In genomic region chr2:96574364-96574763, GRCh38 we compare ENCODE assay signal across 20 cellular contexts. TPM values are rescaled to one million over a fixed set of nuclear protein-coding genes. Genes with fewer than 3 reads are reported as not detected.
A peak's percentile ranks its signal among the peaks of the same experiment; 100 is the strongest.
DNase-seq lines count a peak whose midpoint lies in the region; ATAC-seq and TF ChIP-seq lines count a peak whose summit lies in the region.
"Had no signal": no experiment of that assay in that cellular context is flagged by ENCODE, and none has a peak within 500 bp of the region (broad histone marks: within the 10 kb centered on the region; RNA-seq: fewer than 3 reads in every experiment).

No MANE protein-coding gene starts in this region.

- H3K4me3 ChIP-seq in GM12875 (ENCODE audit: low read depth, low read length) = no peak overlapping the region
- no peak overlapping the region for H3K4me3 ChIP-seq in PC-3 (ENCODE audit: low read length)
- no peak overlapping the region for H3K4me3 ChIP-seq in epithelial cell of esophagus (ENCODE audit: low read length)
- H3K4me3 ChIP-seq: gastrocnemius medialis had no signal

- DNase-seq in PC-3 (no peak), epithelial cell of esophagus (ENCODE audit: low read depth) (no peak), type B pancreatic cell (ENCODE audit: extremely low spot score, unreplicated experiment) (no peak), mucosa of gallbladder (ENCODE audit: low spot score) (no peak), SKM-1 (lab: John Stamatoyannopoulos, UW; ENCODE audit: unreplicated experiment) (no peak), cerebellar nuclear complex (lab: John Stamatoyannopoulos, UW) (no peak)
- DNase-seq: activated CD4-positive, alpha-beta memory T cell treated with anti-CD3 and anti-CD28 coated beads for 36 hours; activated naive CD4-positive, alpha-beta T cell treated with Interleukin-2 at 50 U/mL for 16 hours; activated T-cell treated with anti-CD3 and anti-CD28 coated beads, Interleukin-2, amount 50 U/mL, for 1 hour; aorta; gastrocnemius medialis; naive B cell; NCI-H1417; NCI-H524 treated with DMSO at 0.1 percent for 48 hours; SHP77 treated with DMSO at 0.1 percent for 48 hours; stimulated activated naive CD4-positive, alpha-beta T cell; WERI-Rb-1 had no signal

- H3K4me1 Mint-ChIP-seq in type B pancreatic cell (ENCODE audit: unreplicated experiment) = peaks cover 7% of the 10 kb centered on the region
- H3K4me1 Mint-ChIP-seq: naive B cell had no signal

- no peak overlapping the region for H2AFZ ChIP-seq in PC-3 (ENCODE audit: low read length)

- H3K27me3 Mint-ChIP-seq in type B pancreatic cell = no peaks in the 10 kb centered on the region
- H3K27me3 Mint-ChIP-seq: activated CD4-positive, alpha-beta memory T cell treated with anti-CD3 and anti-CD28 coated beads for 36 hours; naive B cell had no signal

- no peaks in the 10 kb centered on the region for H3K36me3 Mint-ChIP-seq in type B pancreatic cell
- H3K36me3 Mint-ChIP-seq: activated CD4-positive, alpha-beta memory T cell treated with anti-CD3 and anti-CD28 coated beads for 36 hours had no signal

- H3K4me2 ChIP-seq in PC-3 (ENCODE audit: low read length) = no peak overlapping the region

- no peaks in the 10 kb centered on the region for H3K9me2 ChIP-seq in PC-3 (replicated peaks; ENCODE audit: low read length)

- TF ChIP-seq CTCF in GM12875 (IDR thresholded peaks at IDR 0.05; ENCODE audit: borderline replicate concordance, insufficient read depth, low read depth, low read length) (peak; percentile 32; the same call in 1 of the 2 replicates), PC-3 (conservative IDR thresholded peaks at IDR 0.05; ENCODE audit: low read depth, low read length) (0 out of 2 replicates have a peak, but pooled peaks have one; percentile 20), epithelial cell of esophagus (IDR thresholded peaks at IDR 0.05; ENCODE audit: insufficient read depth, low read depth, low read length, missing control alignments) (peak; percentile 11), type B pancreatic cell (conservative IDR thresholded peaks at IDR 0.05) (peak; percentile 27)

- no peaks in the 10 kb centered on the region for H3K4me1 ChIP-seq in PC-3 (ENCODE audit: insufficient read depth, low read length)
- H3K4me1 ChIP-seq: gastrocnemius medialis had no signal

- H3K9ac ChIP-seq in PC-3 (ENCODE audit: low read length) = no peak overlapping the region

- H3K9me3 ChIP-seq in PC-3 (ENCODE audit: low read length) = no peaks in the 10 kb centered on the region
- H3K9me3 ChIP-seq: gastrocnemius medialis had no signal

- no peak overlapping the region for H3K4me3 Mint-ChIP-seq in type B pancreatic cell
- H3K4me3 Mint-ChIP-seq: activated CD4-positive, alpha-beta memory T cell treated with anti-CD3 and anti-CD28 coated beads for 36 hours; naive B cell had no signal

- no peaks in the 10 kb centered on the region for H3K9me3 Mint-ChIP-seq in type B pancreatic cell
- H3K9me3 Mint-ChIP-seq: activated CD4-positive, alpha-beta memory T cell treated with anti-CD3 and anti-CD28 coated beads for 36 hours; naive B cell had no signal

- H4K20me1 ChIP-seq in PC-3 (ENCODE audit: low read length) = no peaks in the 10 kb centered on the region

- ATAC-seq in PC-3 = no peak
- ATAC-seq: gastrocnemius medialis, sciatic nerve had no signal

- H3K27ac Mint-ChIP-seq in type B pancreatic cell = no peak overlapping the region
- H3K27ac Mint-ChIP-seq: activated CD4-positive, alpha-beta memory T cell treated with anti-CD3 and anti-CD28 coated beads for 36 hours; naive B cell had no signal

- no peak overlapping the region for H3K27ac ChIP-seq in PC-3 (ENCODE audit: low read length)
- H3K27ac ChIP-seq: C4-2B, gastrocnemius medialis, WERI-Rb-1 had no signal

- POLR2A ChIA-PET in PC-3 (lab: Charles Lee; ENCODE audit: unreplicated experiment) = no interaction called here

- intact Hi-C loops in PC-3 (cut with micrococcal nuclease) = no loop called here

- H3F3A ChIP-seq in PC-3 (ENCODE audit: low read length, unreplicated experiment) = no peaks in the 10 kb centered on the region

- H3K27me3 ChIP-seq in PC-3 (ENCODE audit: low read length) = no peaks in the 10 kb centered on the region
- H3K27me3 ChIP-seq: gastrocnemius medialis had no signal

- no peaks in the 10 kb centered on the region for H3K79me2 ChIP-seq in PC-3 (ENCODE audit: low read length)

- BruUV-seq in PC-3 (replicated peaks; lab: Mats Ljungman, UMichigan) = no TSS peak

- CTCF ChIA-PET in PC-3 (lab: Charles Lee) = no interaction called here

- no peaks in the 10 kb centered on the region for H3K36me3 ChIP-seq in PC-3 (ENCODE audit: low read depth, low read length)
- H3K36me3 ChIP-seq: gastrocnemius medialis, WERI-Rb-1 had no signal

RNA-seq across cellular contexts. Expression of gene ARID5A, which starts 37.8 kb away (rescaled TPM):
- total RNA-seq in PC-3 (2014; rRNA removed) = 6.1 and 8.2 TPM in 2 replicates
- total RNA-seq in type B pancreatic cell (ENCODE audit: low replicate concordance) = 5.1 and 11.9 TPM in 2 replicates
- total RNA-seq in mucosa of gallbladder = 30.2 TPM
